Comparison of ENCODE assay signal across 1 cellular context in the genomic region with DNA sequence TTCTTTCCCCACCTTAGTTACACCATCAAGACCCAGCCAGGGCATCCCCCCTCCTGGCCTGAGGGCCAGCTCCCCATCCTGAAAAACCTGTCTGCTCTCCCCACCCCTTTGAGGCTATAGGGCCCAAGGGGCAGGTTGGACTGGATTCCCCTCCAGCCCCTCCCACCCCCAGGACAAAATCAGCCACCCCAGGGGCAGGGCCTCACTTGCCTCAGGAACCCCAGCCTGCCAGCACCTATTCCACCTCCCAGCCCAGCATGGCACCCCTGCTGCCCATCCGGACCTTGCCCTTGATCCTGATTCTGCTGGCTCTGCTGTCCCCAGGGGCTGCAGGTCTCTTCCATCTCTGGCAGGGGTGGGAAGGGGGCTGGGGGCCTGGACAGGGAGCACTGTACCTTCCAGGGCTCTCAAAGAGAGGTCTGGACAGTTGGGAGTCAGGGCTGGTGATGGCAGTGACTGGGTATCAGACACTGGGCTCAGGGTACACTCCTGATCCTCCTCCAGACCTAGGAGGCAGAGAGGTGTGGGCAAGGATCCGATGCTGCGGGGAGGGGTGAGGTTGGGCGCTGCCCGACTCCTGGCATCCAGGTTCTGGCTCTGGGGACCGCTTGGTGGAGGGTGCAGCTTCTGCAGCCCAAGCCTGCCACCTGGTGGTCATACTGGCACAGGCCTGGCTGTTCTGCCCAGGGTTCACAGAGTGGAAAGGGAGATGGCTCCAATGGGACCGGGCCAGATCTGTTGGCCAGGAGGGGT.
TF ChIP-seq lines count a peak whose summit lies in the region.

A gene (plus strand): TSS at position 205 of the 753 bp plus-strand sequence. CDS start 53 bp downstream, at position 258.

TF ChIP-seq in GM23338, 12 proteins besides CTCF, POLR2A, EP300 and RAD21 (continued from another document):
- TF ChIP-seq, protein P1, sequence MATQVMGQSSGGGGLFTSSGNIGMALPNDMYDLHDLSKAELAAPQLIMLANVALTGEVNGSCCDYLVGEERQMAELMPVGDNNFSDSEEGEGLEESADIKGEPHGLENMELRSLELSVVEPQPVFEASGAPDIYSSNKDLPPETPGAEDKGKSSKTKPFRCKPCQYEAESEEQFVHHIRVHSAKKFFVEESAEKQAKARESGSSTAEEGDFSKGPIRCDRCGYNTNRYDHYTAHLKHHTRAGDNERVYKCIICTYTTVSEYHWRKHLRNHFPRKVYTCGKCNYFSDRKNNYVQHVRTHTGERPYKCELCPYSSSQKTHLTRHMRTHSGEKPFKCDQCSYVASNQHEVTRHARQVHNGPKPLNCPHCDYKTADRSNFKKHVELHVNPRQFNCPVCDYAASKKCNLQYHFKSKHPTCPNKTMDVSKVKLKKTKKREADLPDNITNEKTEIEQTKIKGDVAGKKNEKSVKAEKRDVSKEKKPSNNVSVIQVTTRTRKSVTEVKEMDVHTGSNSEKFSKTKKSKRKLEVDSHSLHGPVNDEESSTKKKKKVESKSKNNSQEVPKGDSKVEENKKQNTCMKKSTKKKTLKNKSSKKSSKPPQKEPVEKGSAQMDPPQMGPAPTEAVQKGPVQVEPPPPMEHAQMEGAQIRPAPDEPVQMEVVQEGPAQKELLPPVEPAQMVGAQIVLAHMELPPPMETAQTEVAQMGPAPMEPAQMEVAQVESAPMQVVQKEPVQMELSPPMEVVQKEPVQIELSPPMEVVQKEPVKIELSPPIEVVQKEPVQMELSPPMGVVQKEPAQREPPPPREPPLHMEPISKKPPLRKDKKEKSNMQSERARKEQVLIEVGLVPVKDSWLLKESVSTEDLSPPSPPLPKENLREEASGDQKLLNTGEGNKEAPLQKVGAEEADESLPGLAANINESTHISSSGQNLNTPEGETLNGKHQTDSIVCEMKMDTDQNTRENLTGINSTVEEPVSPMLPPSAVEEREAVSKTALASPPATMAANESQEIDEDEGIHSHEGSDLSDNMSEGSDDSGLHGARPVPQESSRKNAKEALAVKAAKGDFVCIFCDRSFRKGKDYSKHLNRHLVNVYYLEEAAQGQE (IDR thresholded peaks at IDR 0.05; ENCODE audit: unreplicated experiment) = no peak
- TF ChIP-seq NANOG (IDR thresholded peaks at IDR 0.05; ENCODE audit: borderline replicate concordance) = no peak
- no peak for TF ChIP-seq EZH2 (IDR thresholded peaks at IDR 0.05; ENCODE audit: low read depth, unreplicated experiment)
- no peak for TF ChIP-seq ZNF114 (CRISPR knock-in tag; IDR thresholded peaks at IDR 0.05)
- TF ChIP-seq, protein P2, sequence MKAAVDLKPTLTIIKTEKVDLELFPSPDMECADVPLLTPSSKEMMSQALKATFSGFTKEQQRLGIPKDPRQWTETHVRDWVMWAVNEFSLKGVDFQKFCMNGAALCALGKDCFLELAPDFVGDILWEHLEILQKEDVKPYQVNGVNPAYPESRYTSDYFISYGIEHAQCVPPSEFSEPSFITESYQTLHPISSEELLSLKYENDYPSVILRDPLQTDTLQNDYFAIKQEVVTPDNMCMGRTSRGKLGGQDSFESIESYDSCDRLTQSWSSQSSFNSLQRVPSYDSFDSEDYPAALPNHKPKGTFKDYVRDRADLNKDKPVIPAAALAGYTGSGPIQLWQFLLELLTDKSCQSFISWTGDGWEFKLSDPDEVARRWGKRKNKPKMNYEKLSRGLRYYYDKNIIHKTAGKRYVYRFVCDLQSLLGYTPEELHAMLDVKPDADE (IDR thresholded peaks at IDR 0.05) = no peak
- no peak for TF ChIP-seq POLR2AphosphoS5 (IDR thresholded peaks at IDR 0.05; ENCODE audit: low read depth)
- TF ChIP-seq CREB1 (CRISPR knock-in tag; IDR thresholded peaks at IDR 0.05; ENCODE audit: low read depth) = no peak
- TF ChIP-seq STAT1 (IDR thresholded peaks at IDR 0.05; ENCODE audit: unreplicated experiment) = no peak
- TF ChIP-seq EZH2phosphoT487 (IDR thresholded peaks at IDR 0.05; ENCODE audit: unreplicated experiment) = no peak
- TF ChIP-seq JUNB (IDR thresholded peaks at IDR 0.05; ENCODE audit: unreplicated experiment) = no peak
